8 cellular contexts compared by ENCODE assay signal in the genomic region with DNA sequence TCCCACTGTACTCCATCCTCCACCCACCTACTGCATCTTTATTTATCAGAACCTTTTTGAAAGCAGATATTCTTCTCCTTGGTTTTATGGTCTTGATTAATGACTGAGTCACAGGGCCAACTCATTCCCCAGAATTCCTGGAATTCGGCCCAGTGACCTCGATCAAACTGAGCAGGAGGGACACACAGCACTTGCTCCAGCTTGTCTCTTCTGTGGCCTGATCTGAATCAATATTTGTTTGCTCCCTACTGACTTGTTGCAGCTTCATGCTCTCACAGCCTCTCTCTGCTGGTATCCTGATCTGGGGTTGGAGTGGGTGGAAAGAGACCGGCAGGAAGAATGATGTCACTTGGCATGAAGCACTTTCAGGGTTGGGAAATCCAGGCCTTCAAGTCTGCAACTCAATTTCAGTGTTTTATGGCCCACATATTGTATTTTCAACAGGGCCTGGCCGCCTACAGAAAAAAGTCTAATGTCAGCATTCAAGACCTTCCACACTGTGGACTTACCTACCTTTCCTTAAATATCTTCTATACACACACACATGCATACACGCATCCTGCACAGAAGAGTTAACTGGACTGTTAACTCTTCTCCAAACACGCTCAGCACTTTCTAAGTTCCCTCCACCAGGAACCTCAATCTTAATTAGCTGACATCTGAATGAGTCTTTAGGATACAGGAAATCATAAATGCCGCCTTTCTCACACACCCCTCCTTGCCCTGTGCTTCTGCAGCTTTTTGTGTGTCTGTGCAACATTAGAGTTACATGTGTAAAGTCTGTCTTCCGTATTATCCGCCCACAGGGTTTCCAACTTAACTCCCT. TPM values are rescaled to one million over a fixed set of nuclear protein-coding genes. Genes with fewer than 3 reads are reported as not detected.
DNase-seq lines count a peak whose midpoint lies in the region; ATAC-seq and TF ChIP-seq lines count a peak whose summit lies in the region.

No MANE protein-coding gene starts in this region.

- H3K36me3 Mint-ChIP-seq in activated naive CD8-positive, alpha-beta T cell treated with anti-CD3 and anti-CD28 coated beads, Interleukin-2, amount 50 U/mL, for 24 hours (ENCODE audit: low read depth): peaks cover 23% of the 10 kb centered on the region

- H4K20me1 ChIP-seq in Loucy (ENCODE audit: insufficient read depth, low read length, poor library complexity, severe bottlenecking): peaks cover 11% of the 10 kb centered on the region

- TF ChIP-seq CTCF in Loucy (conservative IDR thresholded peaks at IDR 0.05; ENCODE audit: low read length): no peak
- no peak for TF ChIP-seq CTCF in spleen (IDR thresholded peaks at IDR 0.05 in 8 of 11, conservative IDR thresholded peaks at IDR 0.05 in 3 of 11)

- H3K27ac Mint-ChIP-seq in activated naive CD8-positive, alpha-beta T cell treated with anti-CD3 and anti-CD28 coated beads, Interleukin-2, amount 50 U/mL, for 24 hours: peak overlapping the region; percentile 68

- TF ChIP-seq POLR2A in spleen (IDR thresholded peaks at IDR 0.05): peak in 1 of 3 donors; percentile 26

- intact Hi-C loops in spleen (cut with DNase I; ENCODE audit: low total_unique reads): no loop called here

- ATAC-seq in activated naive CD8-positive, alpha-beta T cell treated with anti-CD3 and anti-CD28 coated beads, Interleukin-2, amount 50 U/mL, for 24 hours: no peak

- no peak overlapping the region for H3K4me3 ChIP-seq in Loucy (ENCODE audit: low read length, poor library complexity, severe bottlenecking)
- H3K4me3 ChIP-seq in spleen: peak overlapping the region in 1 of 8 donors; percentile 6

- H3K36me3 ChIP-seq in Loucy (ENCODE audit: insufficient read depth, low read length): no peaks in the 10 kb centered on the region
- H3K36me3 ChIP-seq in spleen: peaks cover 0 to 20% (median 0%) of the 10 kb centered on the region in 6 donors

- peak overlapping the region; percentile 40 to 97 (median 92) for H3K27ac ChIP-seq in spleen

- H3K79me2 ChIP-seq in Loucy (ENCODE audit: insufficient read depth, low read length): peaks cover 20% of the 10 kb centered on the region; the same call in 1 of the 2 replicates

- no peaks in the 10 kb centered on the region for H3K9me3 Mint-ChIP-seq in activated naive CD8-positive, alpha-beta T cell treated with anti-CD3 and anti-CD28 coated beads, Interleukin-2, amount 50 U/mL, for 24 hours

- DNase-seq in DMS153 (lab: John Stamatoyannopoulos, UW) (peak; percentile 72), hepatic stellate cell (ENCODE audit: low spot score) (peak; percentile 74), spleen (no peak), inferior parietal cortex (ENCODE audit: extremely low spot score) (no peak)
- DNase-seq in activated naive CD8-positive, alpha-beta T cell treated with anti-CD3 and anti-CD28 coated beads, Interleukin-2, amount 50 U/mL, for 24 hours: no peak
- no peak for DNase-seq in stimulated activated CD4-positive, alpha-beta T cell treated with anti-CD3 and anti-CD28 coated beads, Interleukin-2, amount 100 ng/mL, for 48 hours
- no peak for DNase-seq in central memory CD4-positive, alpha-beta T cell

- H3K4me1 Mint-ChIP-seq in activated naive CD8-positive, alpha-beta T cell treated with anti-CD3 and anti-CD28 coated beads, Interleukin-2, amount 50 U/mL, for 24 hours: peaks cover 74% of the 10 kb centered on the region

- H3K27me3 Mint-ChIP-seq in activated naive CD8-positive, alpha-beta T cell treated with anti-CD3 and anti-CD28 coated beads, Interleukin-2, amount 50 U/mL, for 24 hours: no peaks in the 10 kb centered on the region

- no peaks in the 10 kb centered on the region for H3K9me2 ChIP-seq in Loucy (replicated peaks; ENCODE audit: low read depth, low read length)

- H3K9ac ChIP-seq in Loucy (ENCODE audit: low read depth, low read length, poor library complexity, severe bottlenecking): no peak overlapping the region

- H3K4me1 ChIP-seq in Loucy (ENCODE audit: insufficient read depth, low read length, poor library complexity, severe bottlenecking) (peaks cover 60% of the 10 kb centered on the region), spleen (peaks cover 51 to 100% (median 88%) of the 10 kb centered on the region in 6 donors)

- H3K27me3 ChIP-seq in Loucy (ENCODE audit: insufficient read depth, low read length, poor library complexity, severe bottlenecking) (no peaks in the 10 kb centered on the region), spleen (replicated peaks in 1 of 7) (peaks cover 0 to 18% (median 0%) of the 10 kb centered on the region in 7 donors)

- H2AFZ ChIP-seq in Loucy (ENCODE audit: low read length): no peak overlapping the region

- H3F3A ChIP-seq in Loucy (ENCODE audit: low read depth): no peaks in the 10 kb centered on the region

- WGBS in spleen, 5 donors: 40 to 64% (median 59%) methylated on average over 9 of the region's 9 CpGs

- peak overlapping the region; percentile 1 for H3K4me3 Mint-ChIP-seq in activated naive CD8-positive, alpha-beta T cell treated with anti-CD3 and anti-CD28 coated beads, Interleukin-2, amount 50 U/mL, for 24 hours

- peak overlapping the region; percentile 19 for H3K4me2 ChIP-seq in Loucy (ENCODE audit: low read depth, low read length, poor library complexity, severe bottlenecking)

- no peaks in the 10 kb centered on the region for H3K9me3 ChIP-seq in Loucy (ENCODE audit: insufficient read depth, low read depth, low read length)
- no peaks in the 10 kb centered on the region for H3K9me3 ChIP-seq in spleen

RNA-seq across cellular contexts. Expression of gene ANXA2, which starts 4.6 kb away (rescaled TPM):
- 100 to 1,000 TPM; 191 to 397 (median 338) TPM for total RNA-seq in spleen
- polyA plus RNA-seq in spleen: 100 to 1,000 TPM; 163 to 437 (median 230) TPM

Comparison
In these comparisons a context has a peak if more than half of its experiments do, and no peak if none do; other contexts are left out.
1. DNase-seq: peak in DMS153 (single experiment) and hepatic stellate cell (single experiment); none in activated naive CD8-positive, alpha-beta T cell treated with anti-CD3 and anti-CD28 coated beads, Interleukin-2, amount 50 U/mL, for 24 hours (single experiment), spleen (single experiment), stimulated activated CD4-positive, alpha-beta T cell treated with anti-CD3 and anti-CD28 coated beads, Interleukin-2, amount 100 ng/mL, for 48 hours (0 of 2), inferior parietal cortex (single experiment) and central memory CD4-positive, alpha-beta T cell (single experiment).